Comparison of ENCODE assay signal across 9 cellular contexts in the genomic region with DNA sequence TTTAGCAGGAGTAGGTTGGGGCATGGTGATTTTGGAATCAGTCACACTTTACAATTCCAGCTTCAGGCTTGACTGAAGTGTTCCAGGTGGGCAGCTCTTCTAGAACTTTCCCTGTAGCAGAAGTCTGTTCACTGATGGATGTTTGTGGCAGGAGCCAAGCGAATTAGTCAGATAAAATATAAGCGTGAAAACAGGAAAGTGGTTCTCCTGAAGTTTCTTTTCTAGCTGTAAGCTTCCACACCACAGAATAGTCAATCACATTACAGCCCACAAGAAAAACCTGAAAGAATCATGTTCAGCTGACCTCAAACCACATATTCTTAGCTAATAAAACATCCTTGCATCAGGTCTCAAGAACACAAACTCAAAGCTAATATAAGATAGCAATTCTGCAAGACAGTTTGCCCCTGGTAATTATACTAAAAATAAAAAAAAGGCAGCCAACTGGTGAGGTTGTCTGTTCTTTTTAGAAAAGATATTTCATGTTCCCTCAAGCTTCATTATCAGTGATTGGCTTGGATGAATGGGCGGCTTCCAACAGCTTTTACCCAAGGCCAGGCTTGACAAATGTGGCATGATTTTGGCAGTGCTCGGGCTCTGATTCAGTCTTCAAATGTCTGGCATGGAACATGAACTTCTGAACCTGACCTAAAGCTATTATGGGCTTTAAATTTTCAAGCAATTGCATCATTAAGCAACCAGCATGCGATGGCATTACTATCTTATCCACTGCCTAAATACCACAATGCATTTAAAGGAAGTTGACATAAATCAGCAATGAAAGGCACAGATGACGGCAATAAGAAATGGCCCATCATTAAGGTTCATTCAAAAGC.
DNase-seq lines count a peak whose midpoint lies in the region; ATAC-seq and TF ChIP-seq lines count a peak whose summit lies in the region.
"Had no signal": no experiment of that assay in that cellular context is flagged by ENCODE, and none has a peak within 500 bp of the region (broad histone marks: within the 10 kb centered on the region; RNA-seq: fewer than 3 reads in every experiment).

No MANE protein-coding gene starts in this region.

- H3K27ac Mint-ChIP-seq in activated naive CD4-positive, alpha-beta T cell treated with anti-CD3 and anti-CD28 coated beads, Interleukin-2, amount 50 U/mL, for 72 hours: no peak overlapping the region
- H3K27ac Mint-ChIP-seq: activated naive CD4-positive, alpha-beta T cell treated with anti-CD3 and anti-CD28 coated beads, Interleukin-2, amount 10 ng/mL, durations not matched to agents 7 days and 5 days had no signal

- peaks cover 6 to 12% of the 10 kb centered on the region in 2 donors for H3K9me3 Mint-ChIP-seq in activated naive CD4-positive, alpha-beta T cell treated with anti-CD3 and anti-CD28 coated beads, Interleukin-2, amount 50 U/mL, for 72 hours
- H3K9me3 Mint-ChIP-seq: activated naive CD4-positive, alpha-beta T cell treated with anti-CD3 and anti-CD28 coated beads, Interleukin-2, amount 10 ng/mL, durations not matched to agents 7 days and 5 days had no signal

- no peak overlapping the region for H3K9ac ChIP-seq in SK-N-MC (ENCODE audit: insufficient read length)

- DNase-seq in HS-27A (ENCODE audit: low read depth) (peak; percentile 36), SK-N-MC (ENCODE audit: low read depth, low spot score) (no peak), fibroblast of villous mesenchyme (ENCODE audit: low read depth) (peak; percentile 47), stromal cell of bone marrow (ENCODE audit: low read depth) (peak; percentile 94), NCI-H2171 (lab: John Stamatoyannopoulos, UW) (no peak)
- DNase-seq in activated naive CD4-positive, alpha-beta T cell treated with anti-CD3 and anti-CD28 coated beads, Interleukin-2, amount 50 U/mL, for 72 hours (ENCODE audit: low spot score in 2 of 2): no peak
- DNase-seq: activated naive CD4-positive, alpha-beta T cell treated with anti-CD3 and anti-CD28 coated beads, Interleukin-2, amount 10 ng/mL, durations not matched to agents 7 days and 5 days had no signal

- no peaks in the 10 kb centered on the region for H3K9me3 ChIP-seq in SK-N-MC (ENCODE audit: low read depth, low read length)

- TF ChIP-seq CTCF in fibroblast of villous mesenchyme (IDR thresholded peaks at IDR 0.05; ENCODE audit: insufficient read depth, low read depth, low read length): no peak

- ATAC-seq in HG02798 (IDR thresholded peaks at IDR 0.05; ENCODE audit: poor library complexity, unreplicated experiment) (no peak), HG03280 (IDR thresholded peaks at IDR 0.05; ENCODE audit: unreplicated experiment) (no peak)
- ATAC-seq in activated naive CD4-positive, alpha-beta T cell treated with anti-CD3 and anti-CD28 coated beads, Interleukin-2, amount 50 U/mL, for 72 hours: no peak

- no peak overlapping the region for H3K4me3 ChIP-seq in SK-N-MC
- no peak overlapping the region for H3K4me3 ChIP-seq in fibroblast of villous mesenchyme (ENCODE audit: low read depth, low read length)

- no peaks in the 10 kb centered on the region for H3K36me3 ChIP-seq in SK-N-MC (ENCODE audit: insufficient read depth, low read length)

- no peaks in the 10 kb centered on the region for H3K36me3 Mint-ChIP-seq in activated naive CD4-positive, alpha-beta T cell treated with anti-CD3 and anti-CD28 coated beads, Interleukin-2, amount 50 U/mL, for 72 hours
- H3K36me3 Mint-ChIP-seq: activated naive CD4-positive, alpha-beta T cell treated with anti-CD3 and anti-CD28 coated beads, Interleukin-2, amount 10 ng/mL, durations not matched to agents 7 days and 5 days had no signal

- peak overlapping the region; percentile 29; the same call in 1 of the 2 replicates for H3K27ac ChIP-seq in SK-N-MC

Comparison
In these comparisons a context has a peak if more than half of its experiments do, and no peak if none do; other contexts are left out.
1. DNase-seq: peak in HS-27A (single experiment), fibroblast of villous mesenchyme (single experiment) and stromal cell of bone marrow (single experiment); none in SK-N-MC (single experiment), NCI-H2171 (single experiment) and activated naive CD4-positive, alpha-beta T cell treated with anti-CD3 and anti-CD28 coated beads, Interleukin-2, amount 50 U/mL, for 72 hours (0 of 2).